2 cellular contexts compared by ENCODE assay signal in genomic region chr7:73628504-73628903, GRCh38.
TF ChIP-seq lines count a peak whose summit lies in the region.

No MANE protein-coding gene starts in this region.

TF ChIP-seq in A549, 52 proteins besides CTCF, POLR2A, EP300 and RAD21:
- TF ChIP-seq ZC3H11A (IDR thresholded peaks at IDR 0.05) (no peak), RCOR1 (IDR thresholded peaks at IDR 0.05; ENCODE audit: low read depth, low read length) (no peak)

TF ChIP-seq in H1, 55 proteins besides CTCF, POLR2A, EP300 and RAD21:
- no peak for TF ChIP-seq JUND (IDR thresholded peaks at IDR 0.05; ENCODE audit: low read length)
- TF ChIP-seq TCF12 (IDR thresholded peaks at IDR 0.05; ENCODE audit: low read depth, low read length) = no peak
- no peak for TF ChIP-seq BCL11A (IDR thresholded peaks at IDR 0.05; ENCODE audit: low read depth in 2 of 2, low read length in 2 of 2)
- no peak for TF ChIP-seq CEBPB (IDR thresholded peaks at IDR 0.05; ENCODE audit: low read depth, low read length)
- TF ChIP-seq USF2 (IDR thresholded peaks at IDR 0.05; ENCODE audit: low read length) = no peak
- TF ChIP-seq CHD2 (IDR thresholded peaks at IDR 0.05; ENCODE audit: low read length) = no peak
- TF ChIP-seq SIRT6 (IDR thresholded peaks at IDR 0.05; ENCODE audit: low read length) = no peak
- TF ChIP-seq POLR2AphosphoS5 (IDR thresholded peaks at IDR 0.05; ENCODE audit: low read depth, low read length) = no peak
- TF ChIP-seq TAF7 (optimal IDR thresholded peaks at IDR 0.05; ENCODE audit: borderline replicate concordance, low read depth, low read length) = no peak
- TF ChIP-seq GTF2F1 (IDR thresholded peaks at IDR 0.05; ENCODE audit: borderline replicate concordance, low read depth, low read length) = no peak
- TF ChIP-seq HDAC6 (IDR thresholded peaks at IDR 0.05; ENCODE audit: low read depth, low read length) = no peak
- TF ChIP-seq KDM4A (IDR thresholded peaks at IDR 0.05; ENCODE audit: low read depth, low read length, severe bottlenecking) = no peak
- no peak for TF ChIP-seq KDM1A (IDR thresholded peaks at IDR 0.05; ENCODE audit: borderline replicate concordance, low read length)
- TF ChIP-seq SP4 (IDR thresholded peaks at IDR 0.05; ENCODE audit: low read length) = no peak
TF ChIP-seq in H1: peak in this region for 0.
